In the genomic region with DNA sequence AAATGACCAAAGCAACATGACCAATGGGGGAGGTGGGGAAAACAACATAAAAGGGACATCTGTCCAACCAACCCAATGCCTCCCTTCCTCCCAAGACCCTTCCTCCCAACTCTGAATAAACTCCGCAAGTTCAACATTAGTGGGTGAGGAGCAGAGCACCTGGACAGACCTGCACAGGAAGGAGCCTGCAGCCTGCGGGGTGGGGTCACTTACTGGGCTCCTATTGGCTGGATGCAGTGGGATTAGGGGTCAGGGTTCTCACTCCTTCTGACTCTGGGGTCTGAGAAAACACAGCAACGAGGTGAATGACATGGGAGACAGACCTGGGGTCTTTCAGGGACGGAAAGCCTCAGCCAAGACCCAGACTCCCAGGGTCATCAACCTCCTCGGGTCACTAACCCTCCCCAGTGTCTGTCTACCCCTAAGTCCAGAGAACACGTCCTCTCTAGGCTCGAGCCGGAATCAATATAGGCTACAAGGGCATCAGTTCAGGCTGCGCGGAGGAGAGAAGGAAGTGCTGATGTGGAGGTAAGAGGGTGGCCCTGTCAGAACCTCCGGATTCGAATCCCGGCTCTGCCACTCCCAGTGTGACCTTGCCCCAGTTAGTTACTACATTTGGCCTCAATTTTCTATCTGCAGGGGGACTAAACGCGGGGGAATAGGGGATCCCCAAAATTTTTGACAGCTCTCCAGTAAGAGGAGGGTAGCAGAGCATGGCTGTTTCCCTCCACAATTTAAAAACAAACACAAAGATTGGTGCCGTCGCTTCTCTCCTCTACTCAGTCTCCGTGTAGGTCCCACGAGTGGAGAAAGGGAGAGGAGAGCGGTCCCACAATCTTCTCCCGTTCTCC, we compare ENCODE assay signal across 8 cellular contexts. TPM values are rescaled to one million over a fixed set of nuclear protein-coding genes. Genes with fewer than 3 reads are reported as not detected.
A peak's percentile ranks its signal among the peaks of the same experiment; 100 is the strongest.
DNase-seq lines count a peak whose midpoint lies in the region; ATAC-seq and TF ChIP-seq lines count a peak whose summit lies in the region.

No MANE protein-coding gene starts in this region.

- no peaks in the 10 kb centered on the region for H4K20me1 ChIP-seq in DND-41 (ENCODE audit: insufficient read depth, low read length)

- H3K36me3 Mint-ChIP-seq in activated CD4-positive, alpha-beta memory T cell treated with anti-CD3 and anti-CD28 coated beads, Interleukin-2, amount 10 ng/mL, durations not matched to agents 7 days and 5 days (ENCODE audit: low read depth) = no peaks in the 10 kb centered on the region

- H3K9me3 Mint-ChIP-seq in activated CD4-positive, alpha-beta memory T cell treated with anti-CD3 and anti-CD28 coated beads, Interleukin-2, amount 10 ng/mL, durations not matched to agents 7 days and 5 days = no peaks in the 10 kb centered on the region

- peak overlapping the region; percentile 99 for H4K8ac ChIP-seq in trophoblast cell (ENCODE audit: low read depth, low read length)

- peak overlapping the region; percentile 68 for H3K4me3 Mint-ChIP-seq in activated CD4-positive, alpha-beta memory T cell treated with anti-CD3 and anti-CD28 coated beads, Interleukin-2, amount 10 ng/mL, durations not matched to agents 7 days and 5 days

- H3K9me3 ChIP-seq in DND-41 (ENCODE audit: insufficient read depth, low read length, severe bottlenecking) (no peaks in the 10 kb centered on the region), trophoblast cell (ENCODE audit: insufficient read depth, low read depth, low read length) (no peaks in the 10 kb centered on the region)

- no peaks in the 10 kb centered on the region for H3K27me3 ChIP-seq in DND-41 (ENCODE audit: insufficient read depth, low read length, poor library complexity)
- no peaks in the 10 kb centered on the region for H3K27me3 ChIP-seq in trophoblast cell (ENCODE audit: insufficient read depth, low read length)

- no peaks in the 10 kb centered on the region for H3K79me2 ChIP-seq in DND-41 (ENCODE audit: insufficient read depth, low read length)
- H3K79me2 ChIP-seq in trophoblast cell (ENCODE audit: control insufficient read depth, insufficient read depth, low read length, poor library complexity) = peaks cover 6% of the 10 kb centered on the region

- H4K91ac ChIP-seq in trophoblast cell (ENCODE audit: low read depth, low read length) = peak overlapping the region; percentile 89

- H2BK12ac ChIP-seq in trophoblast cell (ENCODE audit: low read length) = peak overlapping the region; percentile 95

- peak overlapping the region; percentile 73 for H3K4ac ChIP-seq in trophoblast cell (ENCODE audit: low read depth, low read length)

- CTCF ChIA-PET in activated CD4-positive, alpha-beta memory T cell treated with anti-CD3 and anti-CD28 coated beads, Interleukin-2, amount 10 ng/mL, durations not matched to agents 7 days and 5 days (lab: Charles Lee) = interaction anchor here (1.3 to 2.0 kb wide), 3 partner anchors 9 to 80 kb away, joined by 3 to 16 read pairs (median 5); no protein-coding TSS in a partner anchor

- H3K27ac Mint-ChIP-seq in activated CD4-positive, alpha-beta memory T cell treated with anti-CD3 and anti-CD28 coated beads, Interleukin-2, amount 10 ng/mL, durations not matched to agents 7 days and 5 days = no peak overlapping the region

- H2AFZ ChIP-seq in DND-41 (ENCODE audit: low read depth, low read length) (peak overlapping the region; percentile 77), trophoblast cell (ENCODE audit: insufficient read depth, low read length, poor library complexity) (peak overlapping the region; percentile 95)

- H3K4me1 ChIP-seq in DND-41 (ENCODE audit: insufficient read depth, low read length) (peaks cover 17% of the 10 kb centered on the region), trophoblast cell (ENCODE audit: control insufficient read depth in 1 of 2, insufficient read depth in 2 of 2, low read length in 2 of 2) (peaks cover 27 to 30% of the 10 kb centered on the region in 2 experiments)

- no peak for DNase-seq in DND-41
- no peak for DNase-seq in activated CD4-positive, alpha-beta memory T cell treated with anti-CD3 and anti-CD28 coated beads, Interleukin-2, amount 10 ng/mL, durations not matched to agents 7 days and 5 days
- DNase-seq in globus pallidus (ENCODE audit: low spot score) = peak; percentile 49
- DNase-seq in trophoblast cell = no peak

- H3K27ac ChIP-seq in DND-41 (ENCODE audit: low read length) (no peak overlapping the region; the same call in 1 of the 2 replicates), trophoblast cell (ENCODE audit: low read depth, low read length) (no peak overlapping the region)

- POLR2A ChIA-PET in activated CD4-positive, alpha-beta memory T cell treated with anti-CD3 and anti-CD28 coated beads, Interleukin-2, amount 10 ng/mL, durations not matched to agents 7 days and 5 days (lab: Charles Lee) = interaction anchor here (1.0 kb wide), 1 partner anchor 80 kb away, joined by 3 read pairs; no protein-coding TSS in a partner anchor

- H3K36me3 ChIP-seq in DND-41 (ENCODE audit: insufficient read depth, low read length) (no peaks in the 10 kb centered on the region), trophoblast cell (ENCODE audit: control insufficient read depth in 1 of 2, insufficient read depth in 2 of 2, low read length in 2 of 2) (no peaks in the 10 kb centered on the region)

- H3K4me2 ChIP-seq in DND-41 (ENCODE audit: insufficient read depth, low read length) (peak overlapping the region; percentile 98), trophoblast cell (ENCODE audit: low read length) (peak overlapping the region; percentile 85)

- H3K18ac ChIP-seq in trophoblast cell (ENCODE audit: low read length) = peak overlapping the region; percentile 99

- peak overlapping the region; percentile 81 for H4K12ac ChIP-seq in trophoblast cell (ENCODE audit: low read depth, low read length)

- H3K4me3 ChIP-seq in DND-41 (ENCODE audit: low read depth in 1 of 2, low read length in 2 of 2) (peak overlapping the region; percentile 9 to 66; a peak in 3 of 4 replicates), trophoblast cell (ENCODE audit: low read depth, low read length) (peak overlapping the region; percentile 80)

- H3K9ac ChIP-seq in DND-41 (ENCODE audit: low read depth, low read length) (peak overlapping the region; percentile 61), trophoblast cell (ENCODE audit: low read length) (no peak overlapping the region)

- H3K4me1 Mint-ChIP-seq in activated CD4-positive, alpha-beta memory T cell treated with anti-CD3 and anti-CD28 coated beads, Interleukin-2, amount 10 ng/mL, durations not matched to agents 7 days and 5 days = peaks cover 11% of the 10 kb centered on the region

- peaks cover 34% of the 10 kb centered on the region for H3K27me3 Mint-ChIP-seq in activated CD4-positive, alpha-beta memory T cell treated with anti-CD3 and anti-CD28 coated beads, Interleukin-2, amount 10 ng/mL, durations not matched to agents 7 days and 5 days

- H2BK5ac ChIP-seq in trophoblast cell (ENCODE audit: low read depth, low read length, poor library complexity) = peak overlapping the region; percentile 71

- peak overlapping the region; percentile 97 for H3K14ac ChIP-seq in trophoblast cell (ENCODE audit: low read length)

- H3K23ac ChIP-seq in trophoblast cell (ENCODE audit: low read length) = no peak overlapping the region

- no peak for TF ChIP-seq CTCF in DND-41 (IDR thresholded peaks at IDR 0.05; ENCODE audit: borderline replicate concordance, extremely low read depth, low read length, poor library complexity, severe bottlenecking)

- WGBS in trophoblast cell (ENCODE audit: extremely low coverage, insufficient coverage, insufficient read length) = no CpG with 5 or more reads among the region's 21 CpGs

- H2AK5ac ChIP-seq in trophoblast cell (ENCODE audit: low read length) = peak overlapping the region; percentile 63

- H3K79me1 ChIP-seq in trophoblast cell (ENCODE audit: low read length) = peaks cover 9% of the 10 kb centered on the region

- ATAC-seq in DND-41 (ENCODE audit: insufficient read depth, low read depth) (no peak), GM19467 (IDR thresholded peaks at IDR 0.05; ENCODE audit: unreplicated experiment) (no peak), HG03442 (IDR thresholded peaks at IDR 0.05; ENCODE audit: unreplicated experiment) (no peak), GM18861 (IDR thresholded peaks at IDR 0.05; ENCODE audit: unreplicated experiment) (no peak), GM18511 (IDR thresholded peaks at IDR 0.05; ENCODE audit: unreplicated experiment) (no peak)

- H2BK120ac ChIP-seq in trophoblast cell (ENCODE audit: insufficient read depth, low read length, poor library complexity) = peak overlapping the region; percentile 87

RNA-seq across cellular contexts. Expression of a gene that starts 0.8 kb away (rescaled TPM):
- 1 to 10 TPM; 8.3 to 8.5 TPM for total RNA-seq in activated CD4-positive, alpha-beta memory T cell treated with anti-CD3 and anti-CD28 coated beads, Interleukin-2, amount 10 ng/mL, durations not matched to agents 7 days and 5 days
- 18.2 and 19.0 TPM in 2 replicates for polyA plus RNA-seq in trophoblast cell (2013)

RNA-seq across cellular contexts. Expression of a gene that starts 6.0 kb away (rescaled TPM):
- total RNA-seq in activated CD4-positive, alpha-beta memory T cell treated with anti-CD3 and anti-CD28 coated beads, Interleukin-2, amount 10 ng/mL, durations not matched to agents 7 days and 5 days = not detected
- polyA plus RNA-seq in trophoblast cell (2013) = not detected in 2 replicates

RNA-seq across cellular contexts. Expression of a gene that starts 10.6 kb away (rescaled TPM):
- not detected for total RNA-seq in activated CD4-positive, alpha-beta memory T cell treated with anti-CD3 and anti-CD28 coated beads, Interleukin-2, amount 10 ng/mL, durations not matched to agents 7 days and 5 days
- not detected in 2 replicates for polyA plus RNA-seq in trophoblast cell (2013)

RNA-seq across cellular contexts. Expression of a gene that starts 18.1 kb away (rescaled TPM):
- total RNA-seq in activated CD4-positive, alpha-beta memory T cell treated with anti-CD3 and anti-CD28 coated beads, Interleukin-2, amount 10 ng/mL, durations not matched to agents 7 days and 5 days = not detected
- polyA plus RNA-seq in trophoblast cell (2013) = 0.38 and 0.49 TPM in 2 replicates

RNA-seq across cellular contexts. Expression of a gene that starts 24.9 kb away (rescaled TPM):
- not detected for total RNA-seq in activated CD4-positive, alpha-beta memory T cell treated with anti-CD3 and anti-CD28 coated beads, Interleukin-2, amount 10 ng/mL, durations not matched to agents 7 days and 5 days
- polyA plus RNA-seq in trophoblast cell (2013) = 0.77 and 0.78 TPM in 2 replicates
